8 cellular contexts compared by ENCODE assay signal in genomic region chrX:52933976-52934703, GRCh38. TPM values are rescaled to one million over a fixed set of nuclear protein-coding genes. Genes with fewer than 3 reads are reported as not detected.
DNase-seq lines count a peak whose midpoint lies in the region; ATAC-seq, FAIRE-seq and TF ChIP-seq lines count a peak whose summit lies in the region.

No MANE protein-coding gene starts in this region.

- peaks cover 6 to 14% of the 10 kb centered on the region in 2 donors for H3K4me1 Mint-ChIP-seq in natural killer cell treated with Interleukin-12 subunit alpha and Interleukin-12 subunit beta and Interleukin-15 and Interleukin-18, amount 100 ng/mL, for 72 hours (ENCODE audit: low read depth in 2 of 2)

- DNase-seq in AG04449 (ENCODE audit: low read depth, low spot score) (no peak), NCI-H187 treated with DMSO at 0.1 percent for 48 hours (lab: John Stamatoyannopoulos, UW) (peak; percentile 63), dorsolateral prefrontal cortex (no peak), D721Med (ENCODE audit: insufficient read length, low spot score) (no peak), RPMI8226 (no peak)
- DNase-seq in natural killer cell treated with Interleukin-12 subunit alpha and Interleukin-12 subunit beta and Interleukin-15 and Interleukin-18, amount 100 ng/mL, for 72 hours (ENCODE audit: low spot score): no peak

- H3K27ac Mint-ChIP-seq in natural killer cell treated with Interleukin-12 subunit alpha and Interleukin-12 subunit beta and Interleukin-15 and Interleukin-18, amount 100 ng/mL, for 72 hours: peak overlapping the region; percentile 96 to 97

- H3K4me3 ChIP-seq in AG04449 (ENCODE audit: low read depth, low read length) (peak overlapping the region; percentile 71), dorsolateral prefrontal cortex (peak overlapping the region; percentile 48 to 97 (median 74))

- H3K9me3 Mint-ChIP-seq in natural killer cell treated with Interleukin-12 subunit alpha and Interleukin-12 subunit beta and Interleukin-15 and Interleukin-18, amount 100 ng/mL, for 72 hours: no peaks in the 10 kb centered on the region

- peaks cover 0 to 4% of the 10 kb centered on the region in 2 donors for H3K27me3 Mint-ChIP-seq in natural killer cell treated with Interleukin-12 subunit alpha and Interleukin-12 subunit beta and Interleukin-15 and Interleukin-18, amount 100 ng/mL, for 72 hours

- ATAC-seq in GM18868 (IDR thresholded peaks at IDR 0.05; ENCODE audit: unreplicated experiment) (peak; percentile 17), GM21786 (IDR thresholded peaks at IDR 0.05; ENCODE audit: unreplicated experiment) (no peak)
- no peak for ATAC-seq in natural killer cell treated with Interleukin-12 subunit alpha and Interleukin-12 subunit beta and Interleukin-15 and Interleukin-18, amount 100 ng/mL, for 72 hours

- CTCF ChIA-PET in AG04449 (lab: Yijun Ruan, JAX): no interaction called here

- FAIRE-seq in D721Med (lab: Jason Lieb, UNC): no peak

- H3K27ac ChIP-seq in dorsolateral prefrontal cortex: peak overlapping the region; percentile 89 to 100 (median 99)

- peak overlapping the region; percentile 95 for H3K4me3 Mint-ChIP-seq in natural killer cell treated with Interleukin-12 subunit alpha and Interleukin-12 subunit beta and Interleukin-15 and Interleukin-18, amount 100 ng/mL, for 72 hours

- intact Hi-C loops in dorsolateral prefrontal cortex (cut with DNase I): no loop called here

- TF ChIP-seq CTCF in AG04449 (IDR thresholded peaks at IDR 0.05; ENCODE audit: insufficient read depth, low read length, missing control alignments) (no peak), dorsolateral prefrontal cortex (IDR thresholded peaks at IDR 0.05 in 54 of 56, conservative IDR thresholded peaks at IDR 0.05 in 2 of 56; ENCODE audit: low read depth in 1 of 56, partially characterized antibody in 56 of 56) (no peak), D721Med (IDR thresholded peaks at IDR 0.05; ENCODE audit: insufficient read depth, missing control alignments) (no peak)

- POLR2A ChIA-PET in AG04449 (lab: Yijun Ruan, JAX): no interaction called here

- peaks cover 0 to 8% (median 0%) of the 10 kb centered on the region in 45 donors for H3K27me3 ChIP-seq in dorsolateral prefrontal cortex

- no peaks in the 10 kb centered on the region for H3K36me3 Mint-ChIP-seq in natural killer cell treated with Interleukin-12 subunit alpha and Interleukin-12 subunit beta and Interleukin-15 and Interleukin-18, amount 100 ng/mL, for 72 hours

RNA-seq across cellular contexts. Expression of gene FAM156A, which starts 24.2 kb away (rescaled TPM):
- total RNA-seq in dorsolateral prefrontal cortex: 10 to 100 TPM; 27.0 to 71.1 (median 44.1) TPM
- total RNA-seq in natural killer cell treated with Interleukin-12 subunit alpha and Interleukin-12 subunit beta and Interleukin-15 and Interleukin-18, amount 100 ng/mL, for 72 hours: 10 to 100 TPM; 24.8 to 41.5 TPM

RNA-seq across cellular contexts. Expression of gene FAM156B, which starts 37.0 kb away (rescaled TPM):
- 10 to 100 TPM in 119 of 120 experiments, 1 to 10 TPM in 1; 8.4 to 38.8 (median 24.2) TPM for total RNA-seq in dorsolateral prefrontal cortex
- 10 to 100 TPM in 1 of 2 donors, 1 to 10 TPM in 1; 4.7 to 36.1 TPM for total RNA-seq in natural killer cell treated with Interleukin-12 subunit alpha and Interleukin-12 subunit beta and Interleukin-15 and Interleukin-18, amount 100 ng/mL, for 72 hours
